ENCODE assay signal across 2 cellular contexts in the genomic region with DNA sequence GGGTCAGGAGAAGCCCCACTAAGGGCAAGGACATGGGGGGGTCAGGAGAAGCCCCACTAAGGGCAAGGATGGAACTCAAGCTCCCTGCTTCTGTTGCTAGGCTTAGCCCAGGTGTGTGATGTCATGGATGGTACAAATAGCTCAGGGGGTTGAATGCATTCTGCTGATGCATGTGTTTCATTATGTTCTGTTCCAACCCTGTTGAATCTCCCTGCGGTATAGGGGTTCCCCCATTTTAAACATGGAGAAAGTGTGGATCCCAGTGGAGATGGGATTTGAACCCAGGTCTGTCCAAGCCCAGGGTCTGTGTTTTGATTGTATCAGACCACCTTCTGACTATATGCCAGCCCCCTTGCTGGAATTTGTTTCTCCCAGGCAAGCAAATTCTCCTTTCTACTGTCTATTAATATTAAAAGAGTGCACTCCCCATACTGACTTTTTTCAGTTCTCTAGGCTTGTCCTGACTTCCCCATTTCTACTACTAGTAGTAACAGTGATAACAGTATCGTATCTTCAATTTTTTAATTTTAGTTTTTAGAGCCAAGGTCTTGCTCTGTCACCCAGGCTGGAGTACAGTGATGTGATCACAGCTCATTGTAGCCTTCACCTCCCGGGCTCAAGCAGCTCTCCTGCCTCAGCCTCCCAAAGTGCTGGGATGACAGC.
TF ChIP-seq lines count a peak whose summit lies in the region.

No MANE protein-coding gene starts in this region.

TF ChIP-seq in GM12891, 5 proteins besides CTCF, POLR2A, EP300 and RAD21:
- TF ChIP-seq POLR2AphosphoS5 (IDR thresholded peaks at IDR 0.05; ENCODE audit: low read depth, low read length) = no peak
- peak; percentile 40; the same call in 1 of the 2 replicates for TF ChIP-seq SPI1 (IDR thresholded peaks at IDR 0.05; ENCODE audit: low read depth, low read length)

TF ChIP-seq in GM12878, 131 proteins besides CTCF, POLR2A, EP300 and RAD21:
- TF ChIP-seq SIN3A (IDR thresholded peaks at IDR 0.05; ENCODE audit: low read depth, low read length) (no peak), EZH2 (IDR thresholded peaks at IDR 0.05; ENCODE audit: borderline replicate concordance, control insufficient read depth, low read depth, low read length) (no peak), ATF7 (IDR thresholded peaks at IDR 0.05; ENCODE audit: low read depth) (0 out of 2 replicates have a peak, but pooled peaks have one; percentile 29), RELA (IDR thresholded peaks at IDR 0.05; ENCODE audit: borderline replicate concordance, partially characterized antibody) (no peak), HDGF (IDR thresholded peaks at IDR 0.05) (no peak), E2F8 (IDR thresholded peaks at IDR 0.05; ENCODE audit: low read depth, partially characterized antibody) (no peak), EGR1 (IDR thresholded peaks at IDR 0.05; ENCODE audit: borderline replicate concordance in 1 of 2, low read depth in 2 of 2, low read length in 2 of 2) (no peak), IRF4 (IDR thresholded peaks at IDR 0.05; ENCODE audit: low read depth, low read length) (no peak), NR2C2 (IDR thresholded peaks at IDR 0.05; ENCODE audit: borderline replicate concordance, control insufficient read depth, insufficient read length, low read depth) (no peak), BACH1 (IDR thresholded peaks at IDR 0.05; ENCODE audit: borderline replicate concordance) (no peak), CHD1 (IDR thresholded peaks at IDR 0.05; ENCODE audit: low read depth, low read length) (no peak), RAD51 (IDR thresholded peaks at IDR 0.05) (no peak), SPI1 (IDR thresholded peaks at IDR 0.05; ENCODE audit: borderline replicate concordance, insufficient read depth, low read depth, low read length) (peak; percentile 52; the same call in 1 of the 2 replicates), POU2F2 (IDR thresholded peaks at IDR 0.05; ENCODE audit: borderline replicate concordance, low read depth, low read length) (no peak), IRF3 (IDR thresholded peaks at IDR 0.05) (no peak), HDAC2 (IDR thresholded peaks at IDR 0.05) (no peak)
- TF ChIP-seq, protein P1, sequence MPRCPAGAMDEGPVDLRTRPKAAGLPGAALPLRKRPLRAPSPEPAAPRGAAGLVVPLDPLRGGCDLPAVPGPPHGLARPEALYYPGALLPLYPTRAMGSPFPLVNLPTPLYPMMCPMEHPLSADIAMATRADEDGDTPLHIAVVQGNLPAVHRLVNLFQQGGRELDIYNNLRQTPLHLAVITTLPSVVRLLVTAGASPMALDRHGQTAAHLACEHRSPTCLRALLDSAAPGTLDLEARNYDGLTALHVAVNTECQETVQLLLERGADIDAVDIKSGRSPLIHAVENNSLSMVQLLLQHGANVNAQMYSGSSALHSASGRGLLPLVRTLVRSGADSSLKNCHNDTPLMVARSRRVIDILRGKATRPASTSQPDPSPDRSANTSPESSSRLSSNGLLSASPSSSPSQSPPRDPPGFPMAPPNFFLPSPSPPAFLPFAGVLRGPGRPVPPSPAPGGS (IDR thresholded peaks at IDR 0.05; ENCODE audit: borderline replicate concordance, insufficient read depth, low read depth, low read length, poor library complexity, severe bottlenecking) = no peak
